19 cellular contexts compared by ENCODE assay signal in genomic region chr16:13070268-13070667, GRCh38.
A peak's percentile ranks its signal among the peaks of the same experiment; 100 is the strongest.
DNase-seq lines count a peak whose midpoint lies in the region; ATAC-seq and TF ChIP-seq lines count a peak whose summit lies in the region.
"Had no signal": no experiment of that assay in that cellular context is flagged by ENCODE, and none has a peak within 500 bp of the region (broad histone marks: within the 10 kb centered on the region; RNA-seq: fewer than 3 reads in every experiment).

No MANE protein-coding gene starts in this region.

- H3K4me1 Mint-ChIP-seq in brain, result peaks cover 16% of the 10 kb centered on the region
- H3K4me1 Mint-ChIP-seq: CD4-positive, CD25-positive, alpha-beta regulatory T cell; central memory CD8-positive, alpha-beta T cell; naive B cell had no signal

- H3K27ac Mint-ChIP-seq in brain, result peak overlapping the region; percentile 33 to 90 (median 73)
- H3K27ac Mint-ChIP-seq: activated naive CD8-positive, alpha-beta T cell; naive B cell had no signal

- DNase-seq in NCI-H1436 (lab: John Stamatoyannopoulos, UW), result peak; percentile 51
- DNase-seq in NCI-H1436 treated with DMSO at 0.1 percent for 48 hours (lab: John Stamatoyannopoulos, UW), result no peak
- peak; percentile 83 for DNase-seq in iPS-NIHi11 (ENCODE audit: low spot score)
- DNase-seq in renal cortical epithelial cell (ENCODE audit: low read depth), result peak; percentile 25
- no peak for DNase-seq in Right ventricle myocardium inferior (ENCODE audit: missing footprints)
- no peak for DNase-seq in activated naive CD4-positive, alpha-beta T cell treated with Interleukin-2 at 50 U/mL for 16 hours
- DNase-seq: 8988T; activated CD4-positive, alpha-beta T cell treated with anti-CD3 and anti-CD28 coated beads for 1 hour; CD4-positive, CD25-positive, alpha-beta regulatory T cell; naive B cell; Peyer's patch; stimulated activated CD4-positive, alpha-beta T cell treated with anti-CD3 and anti-CD28 coated beads, Interleukin-4, amount 100 ng/mL, for 4 hours; trophoblast cell had no signal

- no peaks in the 10 kb centered on the region for H3K9me3 Mint-ChIP-seq in brain

- H3K4me3 Mint-ChIP-seq in brain, result peak overlapping the region; percentile 16 to 66 (median 21)
- H3K4me3 Mint-ChIP-seq: activated naive CD8-positive, alpha-beta T cell; CD4-positive, CD25-positive, alpha-beta regulatory T cell; central memory CD8-positive, alpha-beta T cell had no signal

- H3K27me3 Mint-ChIP-seq in brain, result no peaks in the 10 kb centered on the region
- H3K27me3 Mint-ChIP-seq: CD4-positive, CD25-positive, alpha-beta regulatory T cell; central memory CD8-positive, alpha-beta T cell had no signal

- no peak for ATAC-seq in Right ventricle myocardium inferior
- no peak for ATAC-seq in GM18907 (IDR thresholded peaks at IDR 0.05; ENCODE audit: unreplicated experiment)
- ATAC-seq: gastroesophageal sphincter, left lobe of liver had no signal

- H3K36me3 Mint-ChIP-seq in brain, result no peaks in the 10 kb centered on the region
- H3K36me3 Mint-ChIP-seq: activated naive CD8-positive, alpha-beta T cell; CD4-positive, CD25-positive, alpha-beta regulatory T cell; naive B cell had no signal

- intact Hi-C loops in Right ventricle myocardium inferior (cut with DNase I), result no loop called here

- TF ChIP-seq CTCF in brain (conservative IDR thresholded peaks at IDR 0.05), result no peak

Comparison
In these comparisons a context has a peak if more than half of its experiments do, and no peak if none do; other contexts are left out.
1. DNase-seq: peak in NCI-H1436 (single experiment), iPS-NIHi11 (single experiment) and renal cortical epithelial cell (single experiment); none in NCI-H1436 treated with DMSO at 0.1 percent for 48 hours (single experiment), Right ventricle myocardium inferior (single experiment) and activated naive CD4-positive, alpha-beta T cell treated with Interleukin-2 at 50 U/mL for 16 hours (single experiment).